Comparison of ENCODE assay signal across 8 cellular contexts in the genomic region with DNA sequence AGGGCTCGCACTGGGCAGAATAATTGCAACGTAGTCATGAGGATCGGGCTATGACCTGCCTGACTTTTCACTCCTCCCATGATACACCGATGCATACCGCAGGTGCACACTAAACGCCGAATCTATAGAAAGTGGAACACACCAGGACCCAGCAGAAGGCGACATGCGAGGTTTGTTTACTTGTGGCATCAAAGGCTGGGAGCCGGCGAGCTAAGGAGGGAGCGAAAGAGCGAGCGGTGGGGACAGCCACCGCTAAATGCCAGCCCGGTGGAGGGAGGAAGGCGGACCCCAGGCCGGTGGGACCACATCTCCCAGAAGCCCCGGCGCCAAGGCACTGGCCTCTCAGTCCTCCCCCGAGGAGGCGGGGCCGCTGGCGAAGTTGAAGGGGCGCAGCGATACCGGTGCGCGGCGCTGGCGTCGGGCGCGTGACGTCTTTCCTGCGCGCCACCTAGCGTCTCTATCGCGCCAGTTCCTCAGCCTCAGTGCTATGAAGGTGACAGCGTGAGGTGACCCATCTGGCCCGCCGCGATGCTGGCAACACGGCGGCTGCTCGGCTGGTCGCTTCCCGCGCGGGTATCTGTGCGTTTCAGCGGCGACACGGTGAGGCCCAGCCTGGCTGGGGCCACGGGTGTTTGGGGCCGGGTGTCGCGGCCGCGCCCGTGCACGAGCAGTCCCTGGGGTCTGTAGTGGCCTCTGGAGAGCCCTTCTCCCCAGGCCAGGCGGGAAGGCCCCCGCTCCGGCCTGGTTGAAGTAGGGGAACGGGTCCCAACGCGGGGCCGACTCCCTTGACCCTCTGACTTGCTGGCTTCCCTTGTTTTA.
DNase-seq lines count a peak whose midpoint lies in the region; ATAC-seq and TF ChIP-seq lines count a peak whose summit lies in the region.

A gene (plus strand): TSS at position 460 of the 819 bp plus-strand sequence. CDS start 69 bp downstream, at position 529.

- TF ChIP-seq CTCF in AG09309 (IDR thresholded peaks at IDR 0.05; ENCODE audit: control insufficient read depth, insufficient read depth, low read depth, low read length, missing control alignments) = peak; percentile 49

- DNase-seq in AG09309 (ENCODE audit: low read depth) (peak; percentile 40), NCI-H345 (lab: John Stamatoyannopoulos, UW) (peak; percentile 97), islet precursor cell (peak; percentile 98)
- peak; percentile 93 to 94 (median 94) for DNase-seq in activated CD4-positive, CD25-positive, alpha-beta regulatory T cell (lab: John Stamatoyannopoulos, UW)
- DNase-seq in central memory CD4-positive, alpha-beta T cell = peak; percentile 93
- DNase-seq in stimulated activated CD4-positive, alpha-beta T cell treated with anti-CD3 and anti-CD28 coated beads, Interleukin-12 subunit alpha, Interleukin-12 subunit beta, amount 100 ng/mL, for 48 hours (ENCODE audit: low read depth in 2 of 3, low spot score in 1 of 3) = peak; percentile 93 to 96 (median 94)

- ATAC-seq in GM18909 (IDR thresholded peaks at IDR 0.05; ENCODE audit: poor library complexity, unreplicated experiment) = peak; percentile 94
- ATAC-seq in HG03175 (IDR thresholded peaks at IDR 0.05; ENCODE audit: unreplicated experiment) = peak; percentile 96

- H3K4me3 ChIP-seq in AG09309 (ENCODE audit: control insufficient read depth, low read depth, low read length) = peak within 1 kb of the TSS; percentile 98

Comparison
In these comparisons a context has a peak if more than half of its experiments do, and no peak if none do; other contexts are left out.
1. Peak in every context shown above with its lines: DNase-seq, ATAC-seq and H3K4me3 ChIP-seq.
2. DNase-seq: peak in every context shown above with its lines; median percentile 98 in islet precursor cell; 97 in NCI-H345; 94 in activated CD4-positive, CD25-positive, alpha-beta regulatory T cell; 94 in stimulated activated CD4-positive, alpha-beta T cell treated with anti-CD3 and anti-CD28 coated beads, Interleukin-12 subunit alpha, Interleukin-12 subunit beta, amount 100 ng/mL, for 48 hours; 93 in central memory CD4-positive, alpha-beta T cell; 40 in AG09309.